Comparison of ENCODE assay signal across 8 cellular contexts in genomic region chr1:39214998-39215873, GRCh38. TPM values are rescaled to one million over a fixed set of nuclear protein-coding genes. Genes with fewer than 3 reads are reported as not detected.
DNase-seq lines count a peak whose midpoint lies in the region; ATAC-seq and TF ChIP-seq lines count a peak whose summit lies in the region.

No MANE protein-coding gene starts in this region.

- H3K36me3 Mint-ChIP-seq in central memory CD8-positive, alpha-beta T cell (ENCODE audit: insufficient read depth), result peaks cover 8% of the 10 kb centered on the region
- H3K36me3 Mint-ChIP-seq in natural killer cell, result no peaks in the 10 kb centered on the region

- DNase-seq in central memory CD8-positive, alpha-beta T cell (ENCODE audit: low spot score in 2 of 2), result no peak
- DNase-seq in natural killer cell (no peak), AG20443 (ENCODE audit: low spot score) (no peak), iPS-NIHi11 (ENCODE audit: low spot score) (no peak)

- H3K27ac Mint-ChIP-seq in central memory CD8-positive, alpha-beta T cell (ENCODE audit: low read depth), result peak overlapping the region; percentile 83
- H3K27ac Mint-ChIP-seq in natural killer cell, result peak overlapping the region; percentile 90 to 96

- TF ChIP-seq CTCF in natural killer cell (IDR thresholded peaks at IDR 0.05), result no peak

- peaks cover 50% of the 10 kb centered on the region for H3K4me1 Mint-ChIP-seq in central memory CD8-positive, alpha-beta T cell
- peaks cover 55 to 56% of the 10 kb centered on the region in 2 donors for H3K4me1 Mint-ChIP-seq in natural killer cell

- peak; percentile 73 for TF ChIP-seq POLR2A in Raji (IDR thresholded peaks at IDR 0.05; ENCODE audit: insufficient read depth, low read depth, low read length)

- peak overlapping the region; percentile 85 for H3K4me3 Mint-ChIP-seq in central memory CD8-positive, alpha-beta T cell
- H3K4me3 Mint-ChIP-seq in natural killer cell, result peak overlapping the region; percentile 92

- no peaks in the 10 kb centered on the region for H3K27me3 Mint-ChIP-seq in central memory CD8-positive, alpha-beta T cell
- no peaks in the 10 kb centered on the region for H3K27me3 Mint-ChIP-seq in natural killer cell (ENCODE audit: low read depth in 2 of 2)

- intact Hi-C loops in natural killer cell (cut with micrococcal nuclease), result loop anchor here (1.0 to 5.0 kb wide), 3 partner anchors 10 to 33 kb away; no protein-coding TSS in a partner anchor

- ATAC-seq in GM18517 (IDR thresholded peaks at IDR 0.05; ENCODE audit: unreplicated experiment) (peak; percentile 69), HG02840 (IDR thresholded peaks at IDR 0.05; ENCODE audit: low FRiP score, unreplicated experiment) (peak; percentile 46), natural killer cell (peak; percentile 79 to 88 (median 87)), HG03432 (IDR thresholded peaks at IDR 0.05; ENCODE audit: unreplicated experiment) (no peak)
- ATAC-seq in central memory CD8-positive, alpha-beta T cell (replicated peaks; ENCODE audit: extremely low read depth, poor library complexity, severe bottlenecking), result peak; percentile 83

- no peaks in the 10 kb centered on the region for H3K9me3 Mint-ChIP-seq in central memory CD8-positive, alpha-beta T cell
- H3K9me3 Mint-ChIP-seq in natural killer cell, result no peaks in the 10 kb centered on the region

RNA-seq across cellular contexts. Expression of gene MACF1, which starts 10.7 kb away (rescaled TPM):
- total RNA-seq in natural killer cell, result 100 to 1,000 TPM; 752 to 811 (median 752) TPM
